31 cellular contexts compared by ENCODE assay signal in the genomic region with DNA sequence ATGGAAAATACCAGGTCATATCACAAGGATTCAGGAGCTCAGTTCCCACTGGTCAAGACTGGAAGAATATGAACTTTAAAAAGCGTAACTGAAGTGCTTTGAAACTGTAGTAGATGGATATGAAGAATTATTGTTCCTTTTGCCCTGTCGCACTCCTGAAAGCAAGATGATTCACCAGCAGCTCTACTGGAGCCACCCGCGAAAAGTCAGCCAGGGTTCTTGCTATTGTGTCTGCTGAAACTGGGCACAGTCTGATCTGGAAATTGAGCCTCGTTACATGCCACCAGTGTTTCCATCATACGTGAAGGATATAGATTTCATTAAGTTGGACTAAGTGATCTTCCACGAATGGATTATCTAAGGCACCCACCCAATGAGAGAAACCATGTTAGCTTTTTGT. TPM values are rescaled to one million over a fixed set of nuclear protein-coding genes. Genes with fewer than 3 reads are reported as not detected.
"Had no signal": no experiment of that assay in that cellular context is flagged by ENCODE, and none has a peak within 500 bp of the region (broad histone marks: within the 10 kb centered on the region; RNA-seq: fewer than 3 reads in every experiment).

No MANE protein-coding gene starts in this region.

- H3K27me3 ChIP-seq: breast epithelium, esophagus muscularis mucosa, gastroesophageal sphincter had no signal

- H3K36me3 ChIP-seq: breast epithelium had no signal

- H3K9me3 ChIP-seq: breast epithelium, esophagus muscularis mucosa, gastroesophageal sphincter had no signal

- H3K4me3 Mint-ChIP-seq: activated CD4-positive, alpha-beta memory T cell treated with anti-CD3 and anti-CD28 coated beads, Interleukin-2, amount 10 ng/mL, durations not matched to agents 7 days and 5 days; activated CD4-positive, alpha-beta T cell treated with anti-CD3 and anti-CD28 coated beads, Interleukin-2, amount 10 ng/mL, durations not matched to agents 7 days and 5 days; activated naive CD4-positive, alpha-beta T cell treated with anti-CD3 and anti-CD28 coated beads for 36 hours; activated naive CD8-positive, alpha-beta T cell; activated T-cell treated with anti-CD3 and anti-CD28 coated beads, Interleukin-2, amount 50 U/mL, for 4 hours; activated T-helper 1 cell treated with anti-CD3 and anti-CD28 coated beads, Interleukin-12 subunit alpha, Interleukin-12 subunit beta, Interleukin-2, Interleukin-4 antibody, amounts not matched to agents 30 ng/mL and 10 ng/mL and 1 ng/mL, durations not matched to agents 14 hours and 24 hours and 36 hours; brain; central memory CD8-positive, alpha-beta T cell; effector memory CD8-positive, alpha-beta T cell; WTC11 had no signal

- H3K9me3 Mint-ChIP-seq: activated CD4-positive, alpha-beta memory T cell treated with anti-CD3 and anti-CD28 coated beads, Interleukin-2, amount 10 ng/mL, durations not matched to agents 7 days and 5 days; activated CD4-positive, alpha-beta T cell treated with anti-CD3 and anti-CD28 coated beads, Interleukin-2, amount 10 ng/mL, durations not matched to agents 7 days and 5 days; activated naive CD4-positive, alpha-beta T cell treated with anti-CD3 and anti-CD28 coated beads for 36 hours; activated T-cell treated with anti-CD3 and anti-CD28 coated beads, Interleukin-2, amount 50 U/mL, for 4 hours; activated T-helper 1 cell treated with anti-CD3 and anti-CD28 coated beads, Interleukin-12 subunit alpha, Interleukin-12 subunit beta, Interleukin-2, Interleukin-4 antibody, amounts not matched to agents 30 ng/mL and 10 ng/mL and 1 ng/mL, durations not matched to agents 14 hours and 24 hours and 36 hours; activated T-helper 2 cell treated with anti-CD3 and anti-CD28 coated beads, Interferon-gamma antibody, Interleukin-2, Interleukin-4, amounts not matched to agents 10 μg/mL and 5 μg/mL and 100 μg/mL, durations not matched to agents 14 hours and 24 hours and 36 hours; brain; central memory CD8-positive, alpha-beta T cell; effector memory CD8-positive, alpha-beta T cell; WTC11 had no signal

- H3K27ac ChIP-seq: breast epithelium, esophagus muscularis mucosa, VCaP had no signal

- DNase-seq: activated CD4-positive, alpha-beta memory T cell treated with anti-CD3 and anti-CD28 coated beads, Interleukin-2, amount 10 ng/mL, durations not matched to agents 7 days and 5 days; activated CD4-positive, alpha-beta T cell treated with anti-CD3 and anti-CD28 coated beads for 1 hour; activated CD4-positive, alpha-beta T cell treated with anti-CD3 and anti-CD28 coated beads for 4 hours; activated CD4-positive, alpha-beta T cell treated with anti-CD3 and anti-CD28 coated beads, Interleukin-2, amount 10 ng/mL, durations not matched to agents 7 days and 5 days; activated CD4-positive, alpha-beta T cell treated with anti-CD3 and anti-CD28 coated beads, Interleukin-2, amount 50 U/mL, for 4 hours; activated CD8-positive, alpha-beta memory T cell treated with anti-CD3 and anti-CD28 coated beads for 24 hours; activated effector memory CD4-positive, alpha-beta T cell treated with anti-CD3 and anti-CD28 coated beads, Interleukin-2, amount 50 U/mL, for 16 hours; activated naive CD4-positive, alpha-beta T cell treated with anti-CD3 and anti-CD28 coated beads for 36 hours; activated T-cell treated with anti-CD3 and anti-CD28 coated beads, Interleukin-2, amount 50 U/mL, for 4 hours; amniotic stem cell; anterior cingulate cortex; cortex of kidney; dermis blood vessel endothelial cell; effector CD4-positive, alpha-beta T cell; effector memory CD8-positive, alpha-beta T cell; erythroblast; foreskin melanocyte; T-helper 2 cell had no signal

- H3K4me1 ChIP-seq: breast epithelium had no signal

- H3K4me1 Mint-ChIP-seq: activated CD4-positive, alpha-beta T cell treated with anti-CD3 and anti-CD28 coated beads, Interleukin-2, amount 10 ng/mL, durations not matched to agents 7 days and 5 days; brain; WTC11 had no signal

- H3K27ac Mint-ChIP-seq: activated CD4-positive, alpha-beta memory T cell treated with anti-CD3 and anti-CD28 coated beads, Interleukin-2, amount 10 ng/mL, durations not matched to agents 7 days and 5 days; activated CD4-positive, alpha-beta T cell treated with anti-CD3 and anti-CD28 coated beads, Interleukin-2, amount 10 ng/mL, durations not matched to agents 7 days and 5 days; activated naive CD4-positive, alpha-beta T cell treated with anti-CD3 and anti-CD28 coated beads for 36 hours; activated naive CD8-positive, alpha-beta T cell; activated T-helper 1 cell treated with anti-CD3 and anti-CD28 coated beads, Interleukin-12 subunit alpha, Interleukin-12 subunit beta, Interleukin-2, Interleukin-4 antibody, amounts not matched to agents 30 ng/mL and 10 ng/mL and 1 ng/mL, durations not matched to agents 14 hours and 24 hours and 36 hours; activated T-helper 2 cell treated with anti-CD3 and anti-CD28 coated beads, Interferon-gamma antibody, Interleukin-2, Interleukin-4, amounts not matched to agents 10 μg/mL and 5 μg/mL and 100 μg/mL, durations not matched to agents 14 hours and 24 hours and 36 hours; WTC11 had no signal

- H3K4me3 ChIP-seq: breast epithelium, esophagus muscularis mucosa, gastroesophageal sphincter had no signal

- ATAC-seq: activated T-cell treated with anti-CD3 and anti-CD28 coated beads, Interleukin-2, amount 50 U/mL, for 4 hours; effector memory CD8-positive, alpha-beta T cell; gastroesophageal sphincter; WTC11 had no signal

RNA-seq across cellular contexts. Expression of a gene that starts 43.1 kb away (rescaled TPM):
- total RNA-seq: activated CD4-positive, alpha-beta memory T cell treated with anti-CD3 and anti-CD28 coated beads, Interleukin-2, amount 10 ng/mL, durations not matched to agents 7 days and 5 days; activated CD4-positive, alpha-beta T cell treated with anti-CD3 and anti-CD28 coated beads, Interleukin-2, amount 10 ng/mL, durations not matched to agents 7 days and 5 days; activated naive CD4-positive, alpha-beta T cell treated with anti-CD3 and anti-CD28 coated beads for 36 hours; activated T-cell treated with anti-CD3 and anti-CD28 coated beads, Interleukin-2, amount 50 U/mL, for 4 hours; activated T-helper 2 cell treated with anti-CD3 and anti-CD28 coated beads, Interferon-gamma antibody, Interleukin-2, Interleukin-4, amounts not matched to agents 10 μg/mL and 5 μg/mL and 100 μg/mL, durations not matched to agents 14 hours and 24 hours and 36 hours; astrocyte; breast epithelium; dermis blood vessel endothelial cell; esophagus muscularis mucosa; fibroblast of lung; fibroblast of villous mesenchyme; gastroesophageal sphincter; WTC11 had no signal
- polyA plus RNA-seq: fibroblast of lung had no signal
